21 cellular contexts compared by ENCODE assay signal in the genomic region with DNA sequence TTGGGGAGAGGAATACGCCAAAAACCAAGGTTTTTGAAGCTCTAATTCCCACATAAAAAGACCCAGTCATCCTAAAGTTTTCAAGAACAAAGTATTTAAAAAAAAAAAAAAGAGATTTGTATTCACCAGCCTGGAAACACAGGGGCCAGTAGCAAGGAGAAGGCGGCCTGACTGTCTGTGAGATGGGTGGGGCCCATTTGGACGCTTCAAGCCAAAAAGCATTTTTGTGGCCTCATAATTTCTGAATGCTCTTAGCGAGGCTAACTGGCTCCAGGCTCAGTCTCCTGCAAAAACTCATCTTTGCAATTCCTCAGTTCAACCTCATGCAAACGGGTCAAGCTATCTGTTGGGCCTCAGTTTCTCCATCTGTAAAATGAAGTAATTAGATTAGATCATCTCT.
DNase-seq lines count a peak whose midpoint lies in the region; ATAC-seq, FAIRE-seq and TF ChIP-seq lines count a peak whose summit lies in the region.
"Had no signal": no experiment of that assay in that cellular context is flagged by ENCODE, and none has a peak within 500 bp of the region (broad histone marks: within the 10 kb centered on the region; RNA-seq: fewer than 3 reads in every experiment).

No MANE protein-coding gene starts in this region.

- H3K36me3 ChIP-seq in SJCRH30, result no peaks in the 10 kb centered on the region
- H3K36me3 ChIP-seq: esophagus muscularis mucosa, upper lobe of left lung had no signal

- POLR2A ChIA-PET in A549 (lab: Yijun Ruan, JAX), result interaction anchor here (0.7 kb wide), 1 partner anchor 1996 kb away, joined by 3 read pairs; no protein-coding TSS in a partner anchor

- DNase-seq in A549 (ENCODE audit: low read depth in 1 of 2, low spot score in 1 of 2) (no peak), EH (ENCODE audit: low read depth) (peak; percentile 90), RPMI7951 (ENCODE audit: low read depth) (peak; percentile 33), fibroblast of the conjunctiva (ENCODE audit: low read depth) (peak; percentile 3), SJCRH30 (no peak), left colon (no peak), NCI-H1417 (lab: John Stamatoyannopoulos, UW) (no peak)
- DNase-seq: activated CD8-positive, alpha-beta memory T cell treated with anti-CD3 and anti-CD28 coated beads, Interleukin-2, amount 50 U/mL, for 48 hours; effector CD8-positive, alpha-beta T cell; GF-D8; head of caudate nucleus; naive thymus-derived CD8-positive, alpha-beta T cell; NCI-H1092 treated with DMSO at 0.1 percent for 48 hours; NCI-H2107; NCI-H510A; RPMI8226; upper lobe of left lung had no signal

- 47% methylated on average over 5 of the region's 5 CpGs for WGBS in A549 (ENCODE audit: missing lambda C conversion rate)

- no peak for TF ChIP-seq CTCF in A549 (IDR thresholded peaks at IDR 0.05)

- H3K27ac ChIP-seq in A549, result peak overlapping the region in 1 of 2 experiments; percentile 8; a peak in 1 of 6 replicates
- no peak overlapping the region for H3K27ac ChIP-seq in SJCRH30
- H3K27ac ChIP-seq: esophagus muscularis mucosa, upper lobe of left lung had no signal

- CTCF ChIA-PET in A549 (lab: Yijun Ruan, JAX), result interaction anchor here (0.5 to 3.4 kb wide), 2 partner anchors 10 to 236 kb away, joined by 4 to 16 read pairs; no protein-coding TSS in a partner anchor

- no peak for TF ChIP-seq POLR2A in A549 (IDR thresholded peaks at IDR 0.05; ENCODE audit: low read length)

- H3K4me1 ChIP-seq in A549, result peaks cover 18% of the 10 kb centered on the region; the same call in 2 of the 3 replicates
- H3K4me1 ChIP-seq in SJCRH30, result no peaks in the 10 kb centered on the region
- H3K4me1 ChIP-seq: esophagus muscularis mucosa, upper lobe of left lung had no signal

- peak overlapping the region; percentile 40; the same call in 2 of the 3 replicates for H3K4me2 ChIP-seq in A549

- H3K9me3 ChIP-seq in A549, result no peaks in the 10 kb centered on the region
- H3K9me3 ChIP-seq in SJCRH30 (replicated peaks), result no peaks in the 10 kb centered on the region
- H3K9me3 ChIP-seq: esophagus muscularis mucosa, upper lobe of left lung had no signal

- intact Hi-C loops in left colon (cut with DNase I, micrococcal nuclease), result no loop called here

- H3K27me3 ChIP-seq in SJCRH30, result no peaks in the 10 kb centered on the region; the same call in 1 of the 2 replicates
- H3K27me3 ChIP-seq: upper lobe of left lung had no signal

- no peak for TF ChIP-seq RAD21 in A549 (conservative IDR thresholded peaks at IDR 0.05 in 1 of 2, IDR thresholded peaks at IDR 0.05 in 1 of 2)

- no peak for TF ChIP-seq EP300 in A549 (IDR thresholded peaks at IDR 0.05)

- FAIRE-seq in A549 (lab: Jason Lieb, UNC), result no peak
- FAIRE-seq: GM12878, GM19239 had no signal

- ATAC-seq in A549 (no peak), left colon (no peak), HG02610 (IDR thresholded peaks at IDR 0.05; ENCODE audit: unreplicated experiment) (no peak)
- ATAC-seq: GM12878; naive thymus-derived CD8-positive, alpha-beta T cell had no signal

- H3K4me3 ChIP-seq in A549 (no peak overlapping the region), SJCRH30 (no peak overlapping the region)
- H3K4me3 ChIP-seq: esophagus muscularis mucosa, GM12878, upper lobe of left lung had no signal

TF ChIP-seq in A549, 52 proteins besides CTCF, POLR2A, EP300 and RAD21:
- no peak for TF ChIP-seq HOXB13 (CRISPR knock-in tag; IDR thresholded peaks at IDR 0.05; ENCODE audit: low read depth)

Comparison
In these comparisons a context has a peak if more than half of its experiments do, and no peak if none do; other contexts are left out.
1. DNase-seq: peak in EH (single experiment), RPMI7951 (single experiment) and fibroblast of the conjunctiva (single experiment); none in A549 (0 of 2), SJCRH30 (0 of 2), left colon (0 of 2) and NCI-H1417 (0 of 3).